Comparison of ENCODE assay signal across 24 cellular contexts in genomic region chr1:161935264-161935663, GRCh38.
DNase-seq lines count a peak whose midpoint lies in the region; ATAC-seq and TF ChIP-seq lines count a peak whose summit lies in the region.
"Had no signal": no experiment of that assay in that cellular context is flagged by ENCODE, and none has a peak within 500 bp of the region (broad histone marks: within the 10 kb centered on the region; RNA-seq: fewer than 3 reads in every experiment).

No MANE protein-coding gene starts in this region.

- peaks cover 8% of the 10 kb centered on the region for H3K9me3 Mint-ChIP-seq in activated naive CD4-positive, alpha-beta T cell treated with anti-CD3 and anti-CD28 coated beads, Interleukin-2, amount 50 U/mL, for 24 hours
- peaks cover 0 to 2% (median 0%) of the 10 kb centered on the region in 11 donors for H3K9me3 Mint-ChIP-seq in naive thymus-derived CD4-positive, alpha-beta T cell
- no peaks in the 10 kb centered on the region for H3K9me3 Mint-ChIP-seq in HFFc6
- H3K9me3 Mint-ChIP-seq: GM23338, H9 had no signal

- H3K4me1 Mint-ChIP-seq in activated naive CD4-positive, alpha-beta T cell treated with anti-CD3 and anti-CD28 coated beads, Interleukin-2, amount 50 U/mL, for 24 hours = peaks cover 62% of the 10 kb centered on the region
- H3K4me1 Mint-ChIP-seq in naive thymus-derived CD4-positive, alpha-beta T cell = peaks cover 3 to 60% (median 31%) of the 10 kb centered on the region in 7 donors
- peaks cover 17% of the 10 kb centered on the region for H3K4me1 Mint-ChIP-seq in HFFc6 (ENCODE audit: low read depth)
- H3K4me1 Mint-ChIP-seq: GM23338, H9 had no signal

- H3K27ac Mint-ChIP-seq in activated naive CD4-positive, alpha-beta T cell treated with anti-CD3 and anti-CD28 coated beads, Interleukin-2, amount 50 U/mL, for 24 hours = peak overlapping the region; percentile 93
- peak overlapping the region in 8 of 9 donors; percentile 82 to 95 (median 90) for H3K27ac Mint-ChIP-seq in naive thymus-derived CD4-positive, alpha-beta T cell
- H3K27ac Mint-ChIP-seq in HFFc6 = no peak overlapping the region
- H3K27ac Mint-ChIP-seq: B cell, GM23338, H9 had no signal

- H3K4me3 ChIP-seq in naive thymus-derived CD4-positive, alpha-beta T cell (ENCODE audit: low read length) = peak overlapping the region; percentile 7
- H3K4me3 ChIP-seq: GM23338, SK-N-MC had no signal

- peaks cover 25 to 51% of the 10 kb centered on the region in 2 donors for H3K4me1 ChIP-seq in naive thymus-derived CD4-positive, alpha-beta T cell (ENCODE audit: control insufficient read depth in 2 of 2, insufficient read depth in 2 of 2, low read length in 2 of 2)

- no peak for ATAC-seq in naive thymus-derived CD4-positive, alpha-beta T cell
- ATAC-seq: GM23338 had no signal

- H3K36me3 Mint-ChIP-seq in activated naive CD4-positive, alpha-beta T cell treated with anti-CD3 and anti-CD28 coated beads, Interleukin-2, amount 50 U/mL, for 24 hours = peaks cover 14% of the 10 kb centered on the region
- H3K36me3 Mint-ChIP-seq in naive thymus-derived CD4-positive, alpha-beta T cell = peaks cover 0 to 14% (median 9%) of the 10 kb centered on the region in 5 donors
- H3K36me3 Mint-ChIP-seq in HFFc6 (ENCODE audit: low read depth) = peaks cover 10% of the 10 kb centered on the region

- no peaks in the 10 kb centered on the region for H3K9me3 ChIP-seq in KOPT-K1 (ENCODE audit: insufficient read depth, low read length, poor library complexity, severe bottlenecking)
- no peaks in the 10 kb centered on the region for H3K9me3 ChIP-seq in naive thymus-derived CD4-positive, alpha-beta T cell (ENCODE audit: control insufficient read depth in 2 of 3, low read length in 3 of 3)

- H3K27me3 ChIP-seq in naive thymus-derived CD4-positive, alpha-beta T cell (ENCODE audit: control insufficient read depth in 2 of 2, insufficient read depth in 2 of 2, low read length in 2 of 2) = no peaks in the 10 kb centered on the region

- H3K4me3 Mint-ChIP-seq in activated naive CD4-positive, alpha-beta T cell treated with anti-CD3 and anti-CD28 coated beads, Interleukin-2, amount 50 U/mL, for 24 hours = no peak overlapping the region
- H3K4me3 Mint-ChIP-seq in naive thymus-derived CD4-positive, alpha-beta T cell = peak overlapping the region in 9 of 10 donors; percentile 23 to 78 (median 65)
- no peak overlapping the region for H3K4me3 Mint-ChIP-seq in HFFc6
- H3K4me3 Mint-ChIP-seq: B cell, GM23338, H9 had no signal

- no peak for TF ChIP-seq CTCF in HFFc6 (IDR thresholded peaks at IDR 0.05)

- no peaks in the 10 kb centered on the region for H3K27me3 Mint-ChIP-seq in activated naive CD4-positive, alpha-beta T cell treated with anti-CD3 and anti-CD28 coated beads, Interleukin-2, amount 50 U/mL, for 24 hours
- H3K27me3 Mint-ChIP-seq in naive thymus-derived CD4-positive, alpha-beta T cell = no peaks in the 10 kb centered on the region
- H3K27me3 Mint-ChIP-seq in HFFc6 (ENCODE audit: insufficient read depth) = no peaks in the 10 kb centered on the region
- H3K27me3 Mint-ChIP-seq: B cell had no signal

- POLR2A ChIA-PET in naive thymus-derived CD4-positive, alpha-beta T cell (lab: Charles Lee) = interaction anchor here (0.6 to 3.9 kb wide), 4 partner anchors 11 to 122 kb away, joined by 3 to 25 read pairs (median 4); partner anchors contain the start of gene OLFML2B

- H3K36me3 ChIP-seq in KOPT-K1 (ENCODE audit: insufficient read depth, low read length) = peaks cover 8% of the 10 kb centered on the region
- no peaks in the 10 kb centered on the region for H3K36me3 ChIP-seq in naive thymus-derived CD4-positive, alpha-beta T cell (ENCODE audit: control insufficient read depth in 2 of 3, insufficient read depth in 3 of 3, low read length in 3 of 3)

- CTCF ChIA-PET in naive thymus-derived CD4-positive, alpha-beta T cell (lab: Charles Lee) = no interaction called here

- H3K27ac ChIP-seq in KOPT-K1 (ENCODE audit: low read depth, low read length, poor library complexity, severe bottlenecking) = peak overlapping the region; percentile 63
- H3K27ac ChIP-seq in naive thymus-derived CD4-positive, alpha-beta T cell (ENCODE audit: low read depth, low read length) = peak overlapping the region; percentile 46
- H3K27ac ChIP-seq: 22Rv1, C4-2B, KMS-11, SK-N-MC had no signal

- DNase-seq in NCI-H82 (lab: John Stamatoyannopoulos, UW) = peak; percentile 12
- DNase-seq in NCI-H82 treated with DMSO at 0.1 percent for 48 hours (lab: John Stamatoyannopoulos, UW; ENCODE audit: unreplicated experiment) = no peak
- no peak for DNase-seq in activated naive CD4-positive, alpha-beta T cell treated with anti-CD3 and anti-CD28 coated beads, Interleukin-2, amount 50 U/mL, for 16 hours
- peak in 7 of 9 donors; percentile 9 to 31 (median 22) for DNase-seq in naive thymus-derived CD4-positive, alpha-beta T cell
- no peak for DNase-seq in NAMALWA (ENCODE audit: low spot score)
- no peak for DNase-seq in HFFc6
- DNase-seq: H9, IMR-90, NCI-H1092 treated with DMSO at 0.1 percent for 48 hours, NCI-H1436, NCI-H187, NCI-H2081 treated with DMSO at 0.1 percent for 48 hours, NCI-H2171, NCI-H226, NCI-H510A treated with DMSO at 0.1 percent for 48 hours, SIG-M5 had no signal

- intact Hi-C loops in naive thymus-derived CD4-positive, alpha-beta T cell (cut with micrococcal nuclease) = loop anchor here (2.0 kb wide), 2 partner anchors 20 to 28 kb away; no protein-coding TSS in a partner anchor

Comparison
In these comparisons a context has a peak if more than half of its experiments do, and no peak if none do; other contexts are left out.
1. DNase-seq: peak in NCI-H82 (single experiment) and naive thymus-derived CD4-positive, alpha-beta T cell (7 of 9); none in NCI-H82 treated with DMSO at 0.1 percent for 48 hours (single experiment), activated naive CD4-positive, alpha-beta T cell treated with anti-CD3 and anti-CD28 coated beads, Interleukin-2, amount 50 U/mL, for 16 hours (single experiment), NAMALWA (single experiment) and HFFc6 (single experiment).
2. H3K4me3 Mint-ChIP-seq: peak in naive thymus-derived CD4-positive, alpha-beta T cell (9 of 10); none in activated naive CD4-positive, alpha-beta T cell treated with anti-CD3 and anti-CD28 coated beads, Interleukin-2, amount 50 U/mL, for 24 hours (single experiment) and HFFc6 (single experiment).